Comparison of ENCODE assay signal across 9 cellular contexts in the genomic region with DNA sequence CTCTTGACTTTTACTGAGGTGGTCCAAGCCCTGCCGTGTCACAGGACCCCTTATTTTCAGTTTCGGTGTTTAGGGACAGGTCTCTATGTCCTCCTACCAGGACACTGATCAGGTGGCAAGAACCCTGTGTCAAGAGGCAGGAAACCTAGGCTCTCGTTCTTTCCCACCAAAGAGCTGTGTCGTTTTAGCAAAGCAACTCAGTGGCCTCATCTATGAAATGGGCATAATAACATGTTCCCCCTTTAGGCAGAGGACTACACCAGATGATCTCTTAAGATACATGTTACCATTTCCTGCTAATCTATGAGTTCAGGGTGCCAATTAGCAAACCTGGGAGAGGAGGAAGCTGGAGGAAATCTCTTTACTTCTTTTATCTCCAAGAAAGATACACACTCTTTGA. TPM values are rescaled to one million over a fixed set of nuclear protein-coding genes. Genes with fewer than 3 reads are reported as not detected.
DNase-seq lines count a peak whose midpoint lies in the region; ATAC-seq and TF ChIP-seq lines count a peak whose summit lies in the region.
"Had no signal": no experiment of that assay in that cellular context is flagged by ENCODE, and none has a peak within 500 bp of the region (broad histone marks: within the 10 kb centered on the region; RNA-seq: fewer than 3 reads in every experiment).

No MANE protein-coding gene starts in this region.

- H3K9ac ChIP-seq in rectal smooth muscle tissue (ENCODE audit: low read length) (no peak overlapping the region), Karpas-422 (ENCODE audit: low read length) (no peak overlapping the region)

- TF ChIP-seq POLR2A in esophagus squamous epithelium (IDR thresholded peaks at IDR 0.05): no peak

- in situ Hi-C loops in Panc1 (cut with HindIII; ENCODE audit: low pct_unique_long_range_greater_than_20kb, low sequenced_read_pairs): no loop called here

- H3K27me3 Mint-ChIP-seq in CD4-positive, CD25-positive, alpha-beta regulatory T cell: peaks cover 62% of the 10 kb centered on the region

- no TSS peak for BruUV-seq in Panc1 (replicated peaks; lab: Mats Ljungman, UMichigan)

- H3K36me3 Mint-ChIP-seq in CD4-positive, CD25-positive, alpha-beta regulatory T cell: no peaks in the 10 kb centered on the region

- H3K4me3 Mint-ChIP-seq in CD4-positive, CD25-positive, alpha-beta regulatory T cell: peak overlapping the region in 3 of 4 donors; percentile 27 to 75 (median 63)

- no peak overlapping the region for H3K4me2 ChIP-seq in Karpas-422 (ENCODE audit: low read depth, low read length, poor library complexity, severe bottlenecking)

- TF ChIP-seq CTCF in Panc1 (IDR thresholded peaks at IDR 0.05) (no peak), esophagus squamous epithelium (IDR thresholded peaks at IDR 0.05) (no peak)

- POLR2A ChIA-PET in Panc1 (lab: Charles Lee): no interaction called here

- CTCF ChIA-PET in Panc1 (lab: Charles Lee): no interaction called here

- H3K27me3 ChIP-seq in CD4-positive, CD25-positive, alpha-beta regulatory T cell (ENCODE audit: control insufficient read depth, insufficient read depth, low read length): peaks cover 32% of the 10 kb centered on the region
- H3K27me3 ChIP-seq in Panc1 (ENCODE audit: control insufficient read depth, insufficient read depth, low read length): no peaks in the 10 kb centered on the region
- H3K27me3 ChIP-seq in esophagus squamous epithelium: no peaks in the 10 kb centered on the region
- peaks cover 2% of the 10 kb centered on the region for H3K27me3 ChIP-seq in rectal smooth muscle tissue (ENCODE audit: control insufficient read depth, insufficient read depth, low read length)
- no peaks in the 10 kb centered on the region for H3K27me3 ChIP-seq in Karpas-422 (ENCODE audit: low read length)

- H3K79me2 ChIP-seq in Karpas-422 (ENCODE audit: low read length): no peaks in the 10 kb centered on the region

- H3K27ac ChIP-seq in CD4-positive, CD25-positive, alpha-beta regulatory T cell (ENCODE audit: insufficient read depth, low read length, poor library complexity, severe bottlenecking): no peak overlapping the region
- H3K27ac ChIP-seq in Panc1 (ENCODE audit: low read length) (peak overlapping the region; percentile 94), esophagus squamous epithelium (peak overlapping the region in 3 of 4 donors; percentile 88 to 92 (median 91)), rectal smooth muscle tissue (ENCODE audit: low read depth, low read length) (peak overlapping the region; percentile 18), Karpas-422 (ENCODE audit: low read length) (no peak overlapping the region)

- no peaks in the 10 kb centered on the region for H3K36me3 ChIP-seq in CD4-positive, CD25-positive, alpha-beta regulatory T cell (ENCODE audit: control insufficient read depth, insufficient read depth, low read length)
- H3K36me3 ChIP-seq in Panc1 (ENCODE audit: control insufficient read depth, insufficient read depth, low read length): no peaks in the 10 kb centered on the region; the same call in 1 of the 2 replicates
- no peaks in the 10 kb centered on the region for H3K36me3 ChIP-seq in esophagus squamous epithelium
- H3K36me3 ChIP-seq in rectal smooth muscle tissue (ENCODE audit: control insufficient read depth, insufficient read depth, low read length): no peaks in the 10 kb centered on the region
- H3K36me3 ChIP-seq in Karpas-422 (ENCODE audit: insufficient read depth, low read length): no peaks in the 10 kb centered on the region

- no peaks in the 10 kb centered on the region for H3K9me2 ChIP-seq in Karpas-422 (replicated peaks; ENCODE audit: insufficient read depth, low read length)

- no peaks in the 10 kb centered on the region for H3K9me3 ChIP-seq in CD4-positive, CD25-positive, alpha-beta regulatory T cell (ENCODE audit: control insufficient read depth in 2 of 2, low read length in 2 of 2)
- H3K9me3 ChIP-seq in Panc1 (ENCODE audit: control insufficient read depth, insufficient read depth, low read depth, low read length) (no peaks in the 10 kb centered on the region), esophagus squamous epithelium (no peaks in the 10 kb centered on the region), Karpas-422 (ENCODE audit: low read length) (no peaks in the 10 kb centered on the region)

- intact Hi-C loops in Panc1 (cut with micrococcal nuclease; ENCODE audit: unreplicated experiment) (loop anchor here (10.0 kb wide), 1 partner anchor 65 kb away; no protein-coding TSS in a partner anchor), esophagus squamous epithelium (cut with DNase I) (loop anchor here (10.0 kb wide), 1 partner anchor 215 kb away; no protein-coding TSS in a partner anchor)

- no peaks in the 10 kb centered on the region for H4K20me1 ChIP-seq in Karpas-422 (ENCODE audit: insufficient read depth, low read depth, low read length)

- peak in 1 of 3 donors; percentile 13 for DNase-seq in CD4-positive, CD25-positive, alpha-beta regulatory T cell
- DNase-seq in Panc1 (ENCODE audit: low read depth, low spot score) (no peak), esophagus squamous epithelium (lab: John Stamatoyannopoulos, UW) (no peak), Karpas-422 (no peak), HUDEP-2 (lab: John Stamatoyannopoulos, UW; ENCODE audit: unreplicated experiment in 76 of 76) (no peak), C1 segment of cervical spinal cord (lab: John Stamatoyannopoulos, UW) (no peak)

- no peak for ATAC-seq in CD4-positive, CD25-positive, alpha-beta regulatory T cell (ENCODE audit: low read depth in 2 of 2)
- ATAC-seq in Panc1 (no peak), GM19452 (IDR thresholded peaks at IDR 0.05; ENCODE audit: unreplicated experiment) (no peak)
- ATAC-seq: activated CD4-positive, CD25-positive, alpha-beta regulatory T cell treated with anti-CD3 and anti-CD28 coated beads, Interleukin-2, amount 50 U/mL, for 24 hours had no signal

- H3K9me3 Mint-ChIP-seq in CD4-positive, CD25-positive, alpha-beta regulatory T cell: peaks cover 0 to 10% (median 0%) of the 10 kb centered on the region in 7 donors

- H3K4me1 Mint-ChIP-seq in CD4-positive, CD25-positive, alpha-beta regulatory T cell: peaks cover 0 to 36% (median 22%) of the 10 kb centered on the region in 4 donors

- no peak overlapping the region for H2AFZ ChIP-seq in Karpas-422 (ENCODE audit: low read length)

- 86 to 100% methylated on average over 1 to 4 of the region's 4 CpGs for WGBS in esophagus squamous epithelium, 2 donors

- peaks cover 22% of the 10 kb centered on the region for H3K4me1 ChIP-seq in CD4-positive, CD25-positive, alpha-beta regulatory T cell (ENCODE audit: control insufficient read depth, insufficient read depth, low read length, poor library complexity, severe bottlenecking)
- H3K4me1 ChIP-seq in Panc1 (ENCODE audit: control insufficient read depth, insufficient read depth, low read length) (peaks cover 78% of the 10 kb centered on the region), esophagus squamous epithelium (peaks cover 18 to 63% (median 28%) of the 10 kb centered on the region in 3 donors), rectal smooth muscle tissue (ENCODE audit: control insufficient read depth, insufficient read depth, low read length) (peaks cover 20% of the 10 kb centered on the region), Karpas-422 (ENCODE audit: low read length) (no peaks in the 10 kb centered on the region)

- no peak overlapping the region for H3K4me3 ChIP-seq in CD4-positive, CD25-positive, alpha-beta regulatory T cell (ENCODE audit: low read depth, low read length)
- H3K4me3 ChIP-seq in Panc1 (ENCODE audit: low read depth in 2 of 2, low read length in 2 of 2): peak overlapping the region; percentile 72 to 93
- peak overlapping the region in 3 of 4 donors; percentile 64 to 92 (median 85) for H3K4me3 ChIP-seq in esophagus squamous epithelium
- H3K4me3 ChIP-seq in rectal smooth muscle tissue (ENCODE audit: low read length): peak overlapping the region; percentile 87
- no peak overlapping the region for H3K4me3 ChIP-seq in Karpas-422 (ENCODE audit: low read length)

- peak overlapping the region in 1 of 3 donors; percentile 52 for H3K27ac Mint-ChIP-seq in CD4-positive, CD25-positive, alpha-beta regulatory T cell

RNA-seq across cellular contexts. Expression of gene RAB31, which starts 1.9 kb away (rescaled TPM):
- total RNA-seq in CD4-positive, CD25-positive, alpha-beta regulatory T cell: 5.8 TPM
- polyA plus RNA-seq in CD4-positive, CD25-positive, alpha-beta regulatory T cell: 1 to 10 TPM in 2 of 4 donors, under 1 TPM in 2; 0.78 to 2.4 (median 1.1) TPM
- total RNA-seq in Panc1 (2021; ENCODE audit: unreplicated experiment): 118 TPM
- polyA plus RNA-seq in Panc1 (2012; ENCODE audit: insufficient read length): 112 TPM
- total RNA-seq in esophagus squamous epithelium: 10 to 100 TPM; 17.4 to 76.0 (median 45.0) TPM
- total RNA-seq in Karpas-422 (2014; rRNA removed; shearing (Covaris generic); ENCODE audit: low replicate concordance): not detected in 2 replicates

Comparison
In these comparisons a context has a peak if more than half of its experiments do, and no peak if none do; other contexts are left out.
1. H3K27ac ChIP-seq: peak in Panc1 (single experiment), esophagus squamous epithelium (3 of 4) and rectal smooth muscle tissue (single experiment); none in CD4-positive, CD25-positive, alpha-beta regulatory T cell (single experiment) and Karpas-422 (single experiment).
2. H3K4me3 ChIP-seq: peak in Panc1 (2 of 2), esophagus squamous epithelium (3 of 4) and rectal smooth muscle tissue (single experiment); none in CD4-positive, CD25-positive, alpha-beta regulatory T cell (single experiment) and Karpas-422 (single experiment).